21 cellular contexts compared by ENCODE assay signal in genomic region chr11:63908631-63909491, GRCh38. TPM values are rescaled to one million over a fixed set of nuclear protein-coding genes. Genes with fewer than 3 reads are reported as not detected.
DNase-seq lines count a peak whose midpoint lies in the region; ATAC-seq, FAIRE-seq and TF ChIP-seq lines count a peak whose summit lies in the region.
"Had no signal": no experiment of that assay in that cellular context is flagged by ENCODE, and none has a peak within 500 bp of the region (broad histone marks: within the 10 kb centered on the region; RNA-seq: fewer than 3 reads in every experiment).

No MANE protein-coding gene starts in this region.

- ATAC-seq in GM21381 (IDR thresholded peaks at IDR 0.05; ENCODE audit: unreplicated experiment), result no peak
- ATAC-seq: mucosa of descending colon had no signal

- DNase-seq in mammary epithelial cell, result no peak
- no peak for DNase-seq in breast epithelium (ENCODE audit: low spot score in 2 of 2)
- DNase-seq in dorsolateral prefrontal cortex, result no peak
- no peak for DNase-seq in tibial nerve (ENCODE audit: low spot score in 2 of 2)
- DNase-seq in GM19239 (ENCODE audit: insufficient read length, low spot score), result no peak
- no peak for DNase-seq in NK-92 (lab: John Stamatoyannopoulos, UW; ENCODE audit: unreplicated experiment)
- DNase-seq: activated B cell treated with CpG ODN at 0.5 μM for 24 hours; activated naive CD4-positive, alpha-beta T cell treated with anti-CD3 and anti-CD28 coated beads, Interleukin-2, amount 10 ng/mL, durations not matched to agents 7 days and 5 days; CD4-positive, alpha-beta memory T cell; central memory CD4-positive, alpha-beta T cell; EL; HFFc6; Kasumi-1; mucosa of descending colon; NCI-H146; NCI-H510A treated with DMSO at 0.1 percent for 48 hours; stomach had no signal

- in situ Hi-C loops in mammary epithelial cell (cut with MboI; ENCODE audit: low sequenced_read_pairs in 2 of 2), result no loop called here

- no peaks in the 10 kb centered on the region for H3K27me3 ChIP-seq in mammary epithelial cell (ENCODE audit: insufficient read depth, low read length)
- no peaks in the 10 kb centered on the region for H3K27me3 ChIP-seq in breast epithelium
- H3K27me3 ChIP-seq in dorsolateral prefrontal cortex, result no peaks in the 10 kb centered on the region
- H3K27me3 ChIP-seq in tibial nerve, result no peaks in the 10 kb centered on the region
- H3K27me3 ChIP-seq: stomach had no signal

- H3K27ac ChIP-seq in mammary epithelial cell (ENCODE audit: insufficient read depth, low read depth, low read length), result no peak overlapping the region
- no peak overlapping the region for H3K27ac ChIP-seq in breast epithelium
- peak overlapping the region in 58 of 59 donors; percentile 40 to 97 (median 84) for H3K27ac ChIP-seq in dorsolateral prefrontal cortex
- H3K27ac ChIP-seq in mesodermal cell (ENCODE audit: low read depth, low read length, severe bottlenecking), result peak overlapping the region; percentile 39
- H3K27ac ChIP-seq in tibial nerve, result peak overlapping the region in 3 of 4 donors; percentile 19 to 62 (median 40)

- no peak overlapping the region for H3K9ac ChIP-seq in mammary epithelial cell (ENCODE audit: insufficient read depth, low read length)

- TF ChIP-seq EP300 in tibial nerve (IDR thresholded peaks at IDR 0.05), result no peak

- no peaks in the 10 kb centered on the region for H4K20me1 ChIP-seq in mammary epithelial cell (ENCODE audit: insufficient read depth, low read length)

- CTCF ChIA-PET in mammary epithelial cell (lab: Charles Lee; ENCODE audit: low non-redundant PET), result no interaction called here

- no peak overlapping the region for H3K4me2 ChIP-seq in mammary epithelial cell (ENCODE audit: insufficient read depth, low read depth, low read length)

- TF ChIP-seq POLR2A in breast epithelium (IDR thresholded peaks at IDR 0.05), result no peak
- no peak for TF ChIP-seq POLR2A in tibial nerve (IDR thresholded peaks at IDR 0.05)

- WGBS in mammary epithelial cell (ENCODE audit: low coverage, missing lambda C conversion rate), result 86% methylated on average over 15 of the region's 46 CpGs
- WGBS in mesodermal cell (ENCODE audit: insufficient coverage in 2 of 2), 2 experiments, result 89% methylated on average over 36 to 38 of the region's 46 CpGs
- 40 to 46% methylated on average over 42 to 46 of the region's 46 CpGs for WGBS in tibial nerve, 2 donors

- no peak overlapping the region for H3K4me3 ChIP-seq in mammary epithelial cell (replicated peaks in 1 of 3; ENCODE audit: insufficient read depth in 1 of 3, low read depth in 2 of 3, low read length in 3 of 3)
- no peak overlapping the region for H3K4me3 ChIP-seq in breast epithelium
- H3K4me3 ChIP-seq in dorsolateral prefrontal cortex, result no peak overlapping the region
- no peak overlapping the region for H3K4me3 ChIP-seq in mesodermal cell (ENCODE audit: extremely low read depth, insufficient read depth, low read length, poor library complexity, severe bottlenecking)
- H3K4me3 ChIP-seq in tibial nerve, result no peak overlapping the region
- H3K4me3 ChIP-seq: mucosa of descending colon, stomach had no signal

- H3K36me3 ChIP-seq in mammary epithelial cell (ENCODE audit: insufficient read depth, low read length), result peaks cover 17% of the 10 kb centered on the region
- H3K36me3 ChIP-seq in breast epithelium, result peaks cover 12% of the 10 kb centered on the region
- peaks cover 69% of the 10 kb centered on the region for H3K36me3 ChIP-seq in mesodermal cell (ENCODE audit: control insufficient read depth, insufficient read depth, low read length)
- H3K36me3 ChIP-seq in tibial nerve, result peaks cover 0 to 53% (median 17%) of the 10 kb centered on the region in 3 donors

- no peaks in the 10 kb centered on the region for H3K79me2 ChIP-seq in mammary epithelial cell (ENCODE audit: insufficient read depth, low read length)

- intact Hi-C loops in mammary epithelial cell (cut with micrococcal nuclease), result no loop called here
- intact Hi-C loops in breast epithelium (cut with DNase I; ENCODE audit: low total_unique reads), result no loop called here
- intact Hi-C loops in dorsolateral prefrontal cortex (cut with DNase I), result no loop called here

- no peak for TF ChIP-seq CTCF in mammary epithelial cell (conservative IDR thresholded peaks at IDR 0.05 in 1 of 2, IDR thresholded peaks at IDR 0.05 in 1 of 2; ENCODE audit: extremely low read depth in 1 of 2, insufficient read depth in 1 of 2, low read depth in 1 of 2, low read length in 2 of 2)
- no peak for TF ChIP-seq CTCF in breast epithelium (IDR thresholded peaks at IDR 0.05)
- no peak for TF ChIP-seq CTCF in dorsolateral prefrontal cortex (IDR thresholded peaks at IDR 0.05 in 54 of 56, conservative IDR thresholded peaks at IDR 0.05 in 2 of 56; ENCODE audit: low read depth in 1 of 56, partially characterized antibody in 56 of 56)
- no peak for TF ChIP-seq CTCF in tibial nerve (IDR thresholded peaks at IDR 0.05)

- H2AFZ ChIP-seq in mammary epithelial cell (ENCODE audit: low read depth, low read length), result no peak overlapping the region

- dilution Hi-C loops in mammary epithelial cell (cut with HindIII; ENCODE audit: low sequenced_read_pairs), result no loop called here

- H3K4me1 ChIP-seq in mammary epithelial cell (ENCODE audit: insufficient read depth, low read length) (no peaks in the 10 kb centered on the region), breast epithelium (no peaks in the 10 kb centered on the region), mesodermal cell (ENCODE audit: control insufficient read depth, insufficient read depth, low read length, poor library complexity, severe bottlenecking) (peaks cover 36% of the 10 kb centered on the region), tibial nerve (peaks cover 0 to 53% (median 18%) of the 10 kb centered on the region in 4 donors)

- no peaks in the 10 kb centered on the region for H3K9me3 ChIP-seq in mammary epithelial cell (replicated peaks; ENCODE audit: insufficient read depth, low read length)
- H3K9me3 ChIP-seq in breast epithelium, result no peaks in the 10 kb centered on the region
- H3K9me3 ChIP-seq in mesodermal cell (ENCODE audit: control insufficient read depth, low read length), result no peaks in the 10 kb centered on the region
- no peaks in the 10 kb centered on the region for H3K9me3 ChIP-seq in tibial nerve
- H3K9me3 ChIP-seq: mucosa of descending colon, stomach had no signal

- FAIRE-seq in GM19239 (lab: Jason Lieb, UNC), result no peak
- FAIRE-seq: A204.1, endothelial cell of umbilical vein had no signal

- TSS peak; percentile 39 for BruUV-seq in mammary epithelial cell (replicated peaks; lab: Mats Ljungman, UMichigan)

RNA-seq across cellular contexts. Expression of gene RCOR2, which starts 8.1 kb away (rescaled TPM):
- total RNA-seq in mammary epithelial cell (under 1 TPM; 0.14 to 0.17 TPM), breast epithelium (under 1 TPM; 0.16 to 0.33 (median 0.29) TPM), dorsolateral prefrontal cortex (10 to 100 TPM in 73 of 120 experiments, 1 to 10 TPM in 47; 4.7 to 20.2 (median 10.9) TPM), tibial nerve (1 to 10 TPM in 1 of 4 donors, under 1 TPM in 1, not detected in 2; 0.22 to 1.6 TPM)
- polyA plus RNA-seq in mammary epithelial cell, result 0.08 TPM
- not detected for polyA minus RNA-seq in mammary epithelial cell
- 29.9 TPM for polyA plus RNA-seq in mesodermal cell (2013, experiment 1 of 2)
- 28.3 TPM for polyA plus RNA-seq in mesodermal cell (2013, experiment 2 of 2)
- total RNA-seq: activated B cell treated with CpG ODN at 0.5 μM for 24 hours; CD4-positive, alpha-beta memory T cell had no signal
- polyA plus RNA-seq: CD4-positive, alpha-beta memory T cell had no signal

RNA-seq across cellular contexts. Expression of gene NAA40, which starts 29.9 kb away (rescaled TPM):
- total RNA-seq in mammary epithelial cell (10 to 100 TPM; 16.3 to 20.2 TPM), breast epithelium (10 to 100 TPM in 2 of 3 donors, 1 to 10 TPM in 1; 5.9 to 27.4 (median 19.7) TPM), dorsolateral prefrontal cortex (10 to 100 TPM; 18.7 to 46.0 (median 26.4) TPM), tibial nerve (10 to 100 TPM in 1 of 4 donors, 1 to 10 TPM in 3; 4.9 to 13.5 (median 5.6) TPM)
- polyA plus RNA-seq in mammary epithelial cell, result 18.0 TPM
- 19.3 TPM for polyA minus RNA-seq in mammary epithelial cell
- 22.4 TPM for polyA plus RNA-seq in mesodermal cell (2013, experiment 1 of 2)
- polyA plus RNA-seq in mesodermal cell (2013, experiment 2 of 2), result 18.8 TPM

Comparison
In these comparisons a context has a peak if more than half of its experiments do, and no peak if none do; other contexts are left out.
1. H3K27ac ChIP-seq: peak in dorsolateral prefrontal cortex (58 of 59), mesodermal cell (single experiment) and tibial nerve (3 of 4); none in mammary epithelial cell (single experiment) and breast epithelium (0 of 2).